In genomic region chr11:83711035-83711630, GRCh38 we compare ENCODE assay signal across 18 cellular contexts.
"Had no signal": no experiment of that assay in that cellular context is flagged by ENCODE, and none has a peak within 500 bp of the region (broad histone marks: within the 10 kb centered on the region; RNA-seq: fewer than 3 reads in every experiment).

No MANE protein-coding gene starts in this region.

- H3K27ac Mint-ChIP-seq: natural killer cell treated with Interleukin-12 subunit alpha and Interleukin-12 subunit beta and Interleukin-15 and Interleukin-18, amount 100 ng/mL, for 72 hours; T-helper 2 cell treated with Interferon-gamma antibody and Interleukin-4, amounts not matched to agents 5 μg/mL and 100 μg/mL, for 36 hours had no signal

- H3K4me3 Mint-ChIP-seq: natural killer cell treated with Interleukin-12 subunit alpha and Interleukin-12 subunit beta and Interleukin-15 and Interleukin-18, amount 100 ng/mL, for 72 hours; T-helper 2 cell treated with Interferon-gamma antibody and Interleukin-4, amounts not matched to agents 5 μg/mL and 100 μg/mL, for 36 hours had no signal

- H3K4me3 ChIP-seq: breast epithelium, esophagus squamous epithelium, spleen had no signal

- H3K36me3 Mint-ChIP-seq: natural killer cell treated with Interleukin-12 subunit alpha and Interleukin-12 subunit beta and Interleukin-15 and Interleukin-18, amount 100 ng/mL, for 72 hours had no signal

- H3K9me3 ChIP-seq: breast epithelium, esophagus squamous epithelium, spleen had no signal

- H3K27ac ChIP-seq: breast epithelium, esophagus squamous epithelium, foreskin keratinocyte, spleen had no signal

- H3K27me3 Mint-ChIP-seq: natural killer cell treated with Interleukin-12 subunit alpha and Interleukin-12 subunit beta and Interleukin-15 and Interleukin-18, amount 100 ng/mL, for 72 hours had no signal

- H3K36me3 ChIP-seq: breast epithelium, esophagus squamous epithelium, spleen had no signal

- H3K9me3 Mint-ChIP-seq: natural killer cell treated with Interleukin-12 subunit alpha and Interleukin-12 subunit beta and Interleukin-15 and Interleukin-18, amount 100 ng/mL, for 72 hours; T-helper 2 cell treated with Interferon-gamma antibody and Interleukin-4, amounts not matched to agents 5 μg/mL and 100 μg/mL, for 36 hours had no signal

- H3K4me1 ChIP-seq: breast epithelium, foreskin keratinocyte, spleen had no signal

- ATAC-seq: foreskin keratinocyte; left colon; natural killer cell treated with Interleukin-12 subunit alpha and Interleukin-12 subunit beta and Interleukin-15 and Interleukin-18, amount 100 ng/mL, for 72 hours had no signal

- H3K27me3 ChIP-seq: breast epithelium, esophagus squamous epithelium, foreskin keratinocyte, spleen had no signal

- DNase-seq: activated CD4-positive, alpha-beta T cell treated with anti-CD3 and anti-CD28 coated beads, Interleukin-2, amount 50 U/mL, for 4 hours; activated CD4-positive, CD25-positive, alpha-beta regulatory T cell treated with anti-CD3 and anti-CD28 coated beads, Interleukin-2, amount 50 U/mL, for 72 hours; activated gamma-delta T cell treated with Interleukin-2 at 50 U/mL for 16 hours; activated T-cell treated with anti-CD3 and anti-CD28 coated beads, Interleukin-2, amount 50 U/mL, for 48 hours; aorta; esophagus squamous epithelium; foreskin keratinocyte; head of caudate nucleus; left colon; mammary epithelial cell; nucleus accumbens; right cardiac atrium; spleen; stimulated activated CD4-positive, alpha-beta T cell treated with anti-CD3 and anti-CD28 coated beads, Interleukin-2, amount 100 ng/mL, for 24 hours; stimulated activated naive CD4-positive, alpha-beta T cell had no signal
